In the genomic region with DNA sequence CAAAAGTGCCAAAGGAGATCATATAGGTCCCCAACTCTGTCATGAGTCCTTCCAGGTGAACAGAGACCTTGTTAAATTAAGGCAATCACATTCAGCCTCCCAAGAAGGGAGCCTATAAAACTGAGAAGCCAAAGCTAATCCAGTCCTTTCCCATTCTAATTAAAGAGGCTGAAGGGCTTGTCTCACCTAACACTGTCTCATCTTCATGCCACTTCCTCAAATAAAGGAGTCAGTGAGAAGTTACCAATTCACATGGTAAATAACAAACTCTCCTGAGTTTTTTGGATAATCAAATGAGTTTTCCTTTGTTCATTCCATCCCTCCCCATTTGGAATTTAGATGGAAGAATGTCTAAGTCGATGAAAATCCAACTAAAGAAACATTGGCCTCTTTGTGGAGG, we compare ENCODE assay signal across 17 cellular contexts.
"Had no signal": no experiment of that assay in that cellular context is flagged by ENCODE, and none has a peak within 500 bp of the region (broad histone marks: within the 10 kb centered on the region; RNA-seq: fewer than 3 reads in every experiment).

No MANE protein-coding gene starts in this region.

- H3K36me3 ChIP-seq: brain microvascular endothelial cell, colonic mucosa, heart right ventricle, stomach had no signal

- H3K4me1 ChIP-seq: colonic mucosa had no signal

- FAIRE-seq: frontal cortex had no signal

- H3K4me3 ChIP-seq: colonic mucosa, heart right ventricle, stomach had no signal

- DNase-seq: activated CD4-positive, alpha-beta T cell treated with anti-CD3 and anti-CD28 coated beads, Interleukin-2, amount 10 ng/mL, durations not matched to agents 7 days and 5 days; activated CD8-positive, alpha-beta memory T cell treated with anti-CD3 and anti-CD28 coated beads, Interleukin-2, amount 50 U/mL, for 48 hours; activated effector memory CD4-positive, alpha-beta T cell treated with Interleukin-2 at 50 U/mL for 16 hours; activated naive CD4-positive, alpha-beta T cell treated with anti-CD3 and anti-CD28 coated beads, Interleukin-2, amount 10 ng/mL, durations not matched to agents 7 days and 5 days; activated T-cell treated with anti-CD3 and anti-CD28 coated beads, Interleukin-2, amount 50 U/mL, for 48 hours; aorta; brain microvascular endothelial cell; colonic mucosa; erythroblast; heart right ventricle; nucleus accumbens; stomach; T-helper 1 cell; T-helper 9 cell; trophoblast cell had no signal

- H3K9me3 ChIP-seq: colonic mucosa, heart right ventricle, stomach had no signal

- H3K27ac ChIP-seq: brain microvascular endothelial cell, colonic mucosa, stomach had no signal

- ATAC-seq: activated CD4-positive, CD25-positive, alpha-beta regulatory T cell treated with anti-CD3 and anti-CD28 coated beads, Interleukin-2, amount 50 U/mL, for 24 hours had no signal

- H3K27me3 ChIP-seq: brain microvascular endothelial cell, colonic mucosa, heart right ventricle, stomach had no signal
